8 cellular contexts compared by ENCODE assay signal in the genomic region with DNA sequence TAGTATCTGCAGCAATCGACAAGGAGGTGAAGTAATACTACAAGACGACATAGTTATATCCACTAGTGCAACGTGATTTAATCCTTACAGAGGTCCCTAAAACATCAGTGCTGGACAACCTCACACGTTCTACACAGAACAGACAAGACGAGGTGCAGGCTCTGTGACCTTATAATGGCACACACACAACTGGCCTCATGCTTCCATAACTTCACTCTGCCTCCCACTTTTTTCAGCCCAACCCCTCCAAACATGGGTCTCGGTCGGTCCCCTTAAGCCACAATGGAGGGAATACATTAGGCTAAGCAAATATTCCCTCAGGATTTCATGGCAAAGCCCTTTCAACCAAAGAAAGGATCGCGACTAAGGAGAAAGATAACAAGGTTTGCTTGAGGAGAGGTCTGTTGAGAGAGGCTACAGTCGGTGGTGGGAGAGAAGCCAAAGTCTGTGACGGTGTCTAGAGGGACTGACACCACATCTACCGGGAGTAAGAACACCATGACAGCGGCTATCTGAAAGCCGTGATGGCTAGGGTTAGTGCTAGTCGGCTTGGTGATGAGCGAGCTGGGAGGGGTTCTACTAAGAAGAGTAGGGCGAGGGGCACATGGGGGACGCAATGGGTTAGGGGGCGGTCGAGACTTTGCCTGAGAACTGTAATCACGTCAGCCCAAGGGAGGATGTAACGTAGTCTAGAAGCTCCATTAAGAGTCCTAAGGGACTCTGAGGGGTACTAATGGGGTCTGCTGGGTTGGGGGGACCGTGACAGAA. TPM values are rescaled to one million over a fixed set of nuclear protein-coding genes. Genes with fewer than 3 reads are reported as not detected.
DNase-seq lines count a peak whose midpoint lies in the region; ATAC-seq, FAIRE-seq and TF ChIP-seq lines count a peak whose summit lies in the region.

No MANE protein-coding gene starts in this region.

- H3K4me3 ChIP-seq in ACC112 (ENCODE audit: low read depth, low read length), result peak overlapping the region; percentile 91

- H3K4me1 Mint-ChIP-seq in activated naive CD4-positive, alpha-beta T cell treated with anti-CD3 and anti-CD28 coated beads, Interleukin-2, amount 50 U/mL, for 24 hours, result peaks cover 49% of the 10 kb centered on the region
- peaks cover 33% of the 10 kb centered on the region for H3K4me1 Mint-ChIP-seq in osteocyte (ENCODE audit: unreplicated experiment)

- H3K27me3 Mint-ChIP-seq in activated naive CD4-positive, alpha-beta T cell treated with anti-CD3 and anti-CD28 coated beads, Interleukin-2, amount 50 U/mL, for 24 hours, result no peaks in the 10 kb centered on the region
- H3K27me3 Mint-ChIP-seq in osteocyte (ENCODE audit: unreplicated experiment), result no peaks in the 10 kb centered on the region

- DNase-seq in GM12892 (ENCODE audit: insufficient read length), result no peak
- DNase-seq in head of caudate nucleus, result peak in 34 of 42 donors; percentile 8 to 58 (median 30)
- no peak for DNase-seq in osteocyte (ENCODE audit: extremely low spot score, unreplicated experiment)
- DNase-seq in NCI-H1694 treated with DMSO at 0.1 percent for 48 hours (lab: John Stamatoyannopoulos, UW), result no peak

- H3K9me3 ChIP-seq in KOPT-K1 (ENCODE audit: insufficient read depth, low read length, poor library complexity, severe bottlenecking), result no peaks in the 10 kb centered on the region

- no peaks in the 10 kb centered on the region for H3K9me3 Mint-ChIP-seq in activated naive CD4-positive, alpha-beta T cell treated with anti-CD3 and anti-CD28 coated beads, Interleukin-2, amount 50 U/mL, for 24 hours
- H3K9me3 Mint-ChIP-seq in osteocyte (ENCODE audit: unreplicated experiment), result no peaks in the 10 kb centered on the region

- no peak for ATAC-seq in GM21526 (IDR thresholded peaks at IDR 0.05; ENCODE audit: low FRiP score, unreplicated experiment)

- H3K36me3 ChIP-seq in ACC112 (ENCODE audit: insufficient read depth, low read length) (no peaks in the 10 kb centered on the region), KOPT-K1 (ENCODE audit: insufficient read depth, low read length) (no peaks in the 10 kb centered on the region)

- peak overlapping the region; percentile 95 for H3K4me3 Mint-ChIP-seq in activated naive CD4-positive, alpha-beta T cell treated with anti-CD3 and anti-CD28 coated beads, Interleukin-2, amount 50 U/mL, for 24 hours
- peak overlapping the region; percentile 95 for H3K4me3 Mint-ChIP-seq in osteocyte (ENCODE audit: unreplicated experiment)

- H3K4me1 ChIP-seq in ACC112 (ENCODE audit: control insufficient read depth, insufficient read depth, low read length, unreplicated experiment), result peaks cover 14% of the 10 kb centered on the region

- peak; percentile 67 for FAIRE-seq in GM12892 (lab: Jason Lieb, UNC)

- H3K27ac ChIP-seq in ACC112 (ENCODE audit: low read depth, low read length) (peak overlapping the region; percentile 68), KOPT-K1 (ENCODE audit: low read depth, low read length, poor library complexity, severe bottlenecking) (peak overlapping the region; percentile 81)

- no peaks in the 10 kb centered on the region for H3K27me3 ChIP-seq in ACC112 (ENCODE audit: insufficient read depth, low read length)

- no peak for TF ChIP-seq CTCF in osteocyte (IDR thresholded peaks at IDR 0.05)

- TF ChIP-seq POLR2A in GM12892 (IDR thresholded peaks at IDR 0.05; ENCODE audit: low read depth, low read length), result no peak

- no peaks in the 10 kb centered on the region for H3K36me3 Mint-ChIP-seq in activated naive CD4-positive, alpha-beta T cell treated with anti-CD3 and anti-CD28 coated beads, Interleukin-2, amount 50 U/mL, for 24 hours
- H3K36me3 Mint-ChIP-seq in osteocyte (ENCODE audit: unreplicated experiment), result no peaks in the 10 kb centered on the region

- intact Hi-C loops in head of caudate nucleus (cut with DNase I), result no loop called here

- peak overlapping the region; percentile 85 for H3K27ac Mint-ChIP-seq in activated naive CD4-positive, alpha-beta T cell treated with anti-CD3 and anti-CD28 coated beads, Interleukin-2, amount 50 U/mL, for 24 hours
- H3K27ac Mint-ChIP-seq in osteocyte (ENCODE audit: unreplicated experiment), result peak overlapping the region; percentile 81

- H3K79me2 ChIP-seq in ACC112 (ENCODE audit: control insufficient read depth, insufficient read depth, low read length, unreplicated experiment), result peaks cover 57% of the 10 kb centered on the region

- peak overlapping the region; percentile 67 for H2AFZ ChIP-seq in ACC112 (ENCODE audit: low read length, unreplicated experiment)

RNA-seq across cellular contexts. Expression of a gene that starts 1.1 kb away (rescaled TPM):
- polyA plus RNA-seq in GM12892 (2012; ENCODE audit: missing spikeins), result 7.3 TPM
- total RNA-seq in osteocyte, result 39.6 and 46.3 TPM in 2 replicates

RNA-seq across cellular contexts. Expression of a gene that starts 1.3 kb away (rescaled TPM):
- 3.7 TPM for polyA plus RNA-seq in GM12892 (2012; ENCODE audit: missing spikeins)
- total RNA-seq in osteocyte, result 4.0 and 4.6 TPM in 2 replicates

Comparison
In these comparisons a context has a peak if more than half of its experiments do, and no peak if none do; other contexts are left out.
1. DNase-seq: peak in head of caudate nucleus (34 of 42); none in GM12892 (single experiment), osteocyte (single experiment) and NCI-H1694 treated with DMSO at 0.1 percent for 48 hours (single experiment).